11 cellular contexts compared by ENCODE assay signal in the genomic region with DNA sequence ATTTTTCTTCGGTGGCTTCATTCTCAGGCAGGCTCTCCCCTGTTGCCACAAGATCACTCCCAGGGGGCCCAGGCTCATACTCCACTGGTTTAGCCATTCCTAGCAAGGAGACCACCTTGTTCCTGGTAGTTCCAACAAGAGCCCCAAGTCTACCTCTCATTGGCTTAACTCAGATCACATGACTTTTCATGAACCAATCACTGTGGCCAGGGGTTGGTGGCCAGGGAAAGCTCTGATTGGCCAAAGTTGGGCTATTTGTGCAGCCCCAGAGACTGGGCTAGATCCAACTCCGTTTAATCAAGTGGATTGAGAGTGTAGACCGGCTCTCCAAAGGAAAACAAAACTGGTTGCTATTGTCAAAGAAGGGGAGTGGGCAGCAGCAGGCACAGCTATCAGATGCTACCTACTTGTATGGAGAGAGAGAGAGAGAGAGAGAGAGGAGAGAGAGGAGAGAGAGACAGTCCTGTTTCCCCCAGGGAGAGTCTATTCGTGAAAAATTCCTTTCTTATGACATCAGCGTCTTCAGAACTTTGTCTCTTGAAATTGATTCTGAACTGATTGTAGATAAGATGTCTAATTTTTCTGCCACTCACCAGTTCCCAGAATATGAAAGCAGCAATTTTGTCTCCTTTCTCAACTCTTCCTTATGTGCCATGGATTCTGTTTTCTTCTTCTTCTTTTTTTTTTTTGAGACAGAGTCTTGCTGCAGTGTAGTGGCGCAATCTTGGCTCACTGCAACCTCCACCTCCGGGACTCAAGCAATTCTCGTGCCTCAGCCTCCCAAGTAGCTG. TPM values are rescaled to one million over a fixed set of nuclear protein-coding genes. Genes with fewer than 3 reads are reported as not detected.
DNase-seq lines count a peak whose midpoint lies in the region; ATAC-seq and TF ChIP-seq lines count a peak whose summit lies in the region.
"Had no signal": no experiment of that assay in that cellular context is flagged by ENCODE, and none has a peak within 500 bp of the region (broad histone marks: within the 10 kb centered on the region; RNA-seq: fewer than 3 reads in every experiment).

No MANE protein-coding gene starts in this region.

- in situ Hi-C loops in Caki2 (cut with HindIII; ENCODE audit: low pct_unique_long_range_greater_than_20kb, low sequenced_read_pairs): no loop called here

- no peak for TF ChIP-seq CTCF in left lung (IDR thresholded peaks at IDR 0.05)

- H3K4me3 ChIP-seq in MG63 (no peak overlapping the region), adipocyte (ENCODE audit: low read length) (no peak overlapping the region), left lung (no peak overlapping the region)

- ATAC-seq in left lung (peak; percentile 52), HG03442 (IDR thresholded peaks at IDR 0.05; ENCODE audit: unreplicated experiment) (no peak), GM19455 (IDR thresholded peaks at IDR 0.05; ENCODE audit: unreplicated experiment) (no peak)
- ATAC-seq: naive thymus-derived CD4-positive, alpha-beta T cell had no signal

- H3K36me3 ChIP-seq in MG63: peaks cover 3% of the 10 kb centered on the region
- H3K36me3 ChIP-seq in adipocyte (ENCODE audit: control insufficient read depth, insufficient read depth, low read length, severe bottlenecking): no peaks in the 10 kb centered on the region
- no peaks in the 10 kb centered on the region for H3K36me3 ChIP-seq in left lung

- H3K27me3 ChIP-seq in MG63 (no peaks in the 10 kb centered on the region), adipocyte (replicated peaks; ENCODE audit: control insufficient read depth, insufficient read depth, low read length) (no peaks in the 10 kb centered on the region), left lung (no peaks in the 10 kb centered on the region)

- DNase-seq in Caki2 (ENCODE audit: low read depth) (peak; percentile 79), MG63 (peak; percentile 39), adipocyte (ENCODE audit: low read depth) (peak; percentile 75), left lung (no peak), GM19238 (ENCODE audit: insufficient read length, low spot score) (no peak)
- DNase-seq in effector CD8-positive, alpha-beta T cell (lab: John Stamatoyannopoulos, UW): no peak
- DNase-seq: activated CD4-positive, alpha-beta T cell treated with anti-CD3 and anti-CD28 coated beads, Interleukin-2, amount 10 ng/mL, durations not matched to agents 7 days and 5 days; naive thymus-derived CD4-positive, alpha-beta T cell; NCI-H187 had no signal

- H3K9me3 ChIP-seq in MG63: no peaks in the 10 kb centered on the region
- H3K9me3 ChIP-seq in adipocyte (ENCODE audit: control insufficient read depth, low read length): peaks cover under 1% of the 10 kb centered on the region
- H3K9me3 ChIP-seq in left lung: no peaks in the 10 kb centered on the region

- no peak overlapping the region for H3K9ac ChIP-seq in adipocyte (ENCODE audit: low read length)

- peaks cover 7% of the 10 kb centered on the region for H3K4me1 ChIP-seq in adipocyte (ENCODE audit: control insufficient read depth, insufficient read depth, low read length)
- peaks cover 0 to 5% of the 10 kb centered on the region in 2 donors for H3K4me1 ChIP-seq in left lung

- intact Hi-C loops in left lung (cut with DNase I): no loop called here

- H3K27ac ChIP-seq in left lung: no peak overlapping the region

RNA-seq across cellular contexts. Expression of a gene that starts 5.9 kb away (rescaled TPM):
- total RNA-seq in Caki2 (2014; rRNA removed; shearing (Covaris generic); ENCODE audit: low replicate concordance): not detected in 2 replicates
- total RNA-seq in MG63 (2014; rRNA removed; shearing (Covaris generic); ENCODE audit: low replicate concordance): 0.47 and 0.69 TPM in 2 replicates
- 1 to 10 TPM; 4.1 to 5.4 TPM for total RNA-seq in left lung

RNA-seq across cellular contexts. Expression of a gene that starts 21.7 kb away (rescaled TPM):
- total RNA-seq in Caki2 (2014; rRNA removed; shearing (Covaris generic); ENCODE audit: low replicate concordance): not detected in 2 replicates
- total RNA-seq in MG63 (2014; rRNA removed; shearing (Covaris generic); ENCODE audit: low replicate concordance): 0.92 TPM in 1 of 2 replicates, not detected in the other
- under 1 TPM in 1 of 2 donors, not detected in 1; 0.20 TPM for total RNA-seq in left lung
- total RNA-seq: activated CD4-positive, alpha-beta T cell treated with anti-CD3 and anti-CD28 coated beads, Interleukin-2, amount 10 ng/mL, durations not matched to agents 7 days and 5 days; naive thymus-derived CD4-positive, alpha-beta T cell had no signal

RNA-seq across cellular contexts. Expression of a gene that starts 33.5 kb away (rescaled TPM):
- 80.5 and 93.9 TPM in 2 replicates for total RNA-seq in Caki2 (2014; rRNA removed; shearing (Covaris generic); ENCODE audit: low replicate concordance)
- 120 and 141 TPM in 2 replicates for total RNA-seq in MG63 (2014; rRNA removed; shearing (Covaris generic); ENCODE audit: low replicate concordance)
- total RNA-seq in left lung: 10 to 100 TPM; 46.3 to 67.9 TPM

Comparison
In these comparisons a context has a peak if more than half of its experiments do, and no peak if none do; other contexts are left out.
1. DNase-seq: peak in Caki2 (single experiment), MG63 (single experiment) and adipocyte (single experiment); none in left lung (0 of 2), GM19238 (single experiment) and effector CD8-positive, alpha-beta T cell (single experiment).